8 cellular contexts compared by ENCODE assay signal in genomic region chr11:68838572-68838964, GRCh38. TPM values are rescaled to one million over a fixed set of nuclear protein-coding genes. Genes with fewer than 3 reads are reported as not detected.
A peak's percentile ranks its signal among the peaks of the same experiment; 100 is the strongest.
DNase-seq lines count a peak whose midpoint lies in the region; ATAC-seq and TF ChIP-seq lines count a peak whose summit lies in the region.

No MANE protein-coding gene starts in this region.

- H3K4me1 ChIP-seq in BLaER1 treated with 17β-estradiol and CSF1 and Interleukin-3, amounts not matched to agents 10 nM and 100 nM = peaks cover 60 to 80% (median 72%) of the 10 kb centered on the region in 10 experiments
- peaks cover 34% of the 10 kb centered on the region for H3K4me1 ChIP-seq in PC-3 (ENCODE audit: insufficient read depth, low read length)
- H3K4me1 ChIP-seq in mammary epithelial cell (ENCODE audit: insufficient read depth, low read length) = peaks cover 32% of the 10 kb centered on the region
- H3K4me1 ChIP-seq in muscle layer of duodenum (ENCODE audit: control insufficient read depth in 1 of 2, insufficient read depth in 2 of 2, low read length in 2 of 2) = peaks cover 31 to 57% of the 10 kb centered on the region in 2 donors

- dilution Hi-C loops in mammary epithelial cell (cut with HindIII; ENCODE audit: low sequenced_read_pairs) = no loop called here

- intact Hi-C loops in PC-3 (cut with micrococcal nuclease) = no loop called here
- intact Hi-C loops in mammary epithelial cell (cut with micrococcal nuclease) = loop anchor here (2.0 kb wide), 1 partner anchor 20 kb away; no protein-coding TSS in a partner anchor

- BruUV-seq in PC-3 (replicated peaks; lab: Mats Ljungman, UMichigan) (no TSS peak), mammary epithelial cell (replicated peaks; lab: Mats Ljungman, UMichigan) (no TSS peak)

- no peak for DNase-seq in PC-3
- no peak for DNase-seq in mammary epithelial cell
- DNase-seq in DMS 273 treated with DMSO at 0.1 percent for 48 hours (lab: John Stamatoyannopoulos, UW) = no peak
- no peak for DNase-seq in GM10248 (ENCODE audit: extremely low spot score)

- H2AFZ ChIP-seq in PC-3 (ENCODE audit: low read length) = peak overlapping the region; percentile 77
- peak overlapping the region; percentile 94 for H2AFZ ChIP-seq in mammary epithelial cell (ENCODE audit: low read depth, low read length)

- in situ Hi-C loops in mammary epithelial cell (cut with MboI; ENCODE audit: low sequenced_read_pairs in 2 of 2) = loop anchor here (25.0 kb wide), 2 partner anchors 201 to 824 kb away; no protein-coding TSS in a partner anchor

- peak overlapping the region; percentile 79 to 90 (median 84) for H3K9ac ChIP-seq in BLaER1 treated with 17β-estradiol and CSF1 and Interleukin-3, amounts not matched to agents 10 nM and 100 nM
- H3K9ac ChIP-seq in PC-3 (ENCODE audit: low read length) (peak overlapping the region; percentile 55), mammary epithelial cell (ENCODE audit: insufficient read depth, low read length) (peak overlapping the region; percentile 53)

- H3K9me3 ChIP-seq in BLaER1 treated with 17β-estradiol and CSF1 and Interleukin-3, amounts not matched to agents 10 nM and 100 nM (replicated peaks in 1 of 11) = no peaks in the 10 kb centered on the region
- H3K9me3 ChIP-seq in PC-3 (ENCODE audit: low read length) (no peaks in the 10 kb centered on the region), mammary epithelial cell (replicated peaks; ENCODE audit: insufficient read depth, low read length) (no peaks in the 10 kb centered on the region), muscle layer of duodenum (ENCODE audit: control insufficient read depth in 1 of 2, low read length in 2 of 2) (no peaks in the 10 kb centered on the region)

- peaks cover 0 to 17% (median 0%) of the 10 kb centered on the region in 11 experiments; a peak in 7 of 22 replicates for H3K27me3 ChIP-seq in BLaER1 treated with 17β-estradiol and CSF1 and Interleukin-3, amounts not matched to agents 10 nM and 100 nM
- H3K27me3 ChIP-seq in PC-3 (ENCODE audit: low read length) (no peaks in the 10 kb centered on the region), mammary epithelial cell (ENCODE audit: insufficient read depth, low read length) (no peaks in the 10 kb centered on the region), muscle layer of duodenum (ENCODE audit: low read depth, low read length) (no peaks in the 10 kb centered on the region)

- peaks cover 68% of the 10 kb centered on the region for H3K79me2 ChIP-seq in PC-3 (ENCODE audit: low read length)
- H3K79me2 ChIP-seq in mammary epithelial cell (ENCODE audit: insufficient read depth, low read length) = peaks cover 11% of the 10 kb centered on the region

- H3K4me2 ChIP-seq in BLaER1 treated with 17β-estradiol and CSF1 and Interleukin-3, amounts not matched to agents 10 nM and 100 nM = peak overlapping the region; percentile 92 to 99 (median 98)
- H3K4me2 ChIP-seq in PC-3 (ENCODE audit: low read length) (peak overlapping the region; percentile 97), mammary epithelial cell (ENCODE audit: insufficient read depth, low read depth, low read length) (peak overlapping the region; percentile 86)

- H3K36me3 ChIP-seq in BLaER1 treated with 17β-estradiol and CSF1 and Interleukin-3, amounts not matched to agents 10 nM and 100 nM = no peaks in the 10 kb centered on the region; a peak in 1 of 22 replicates
- H3K36me3 ChIP-seq in PC-3 (ENCODE audit: low read depth, low read length) = no peaks in the 10 kb centered on the region; the same call in 1 of the 2 replicates
- H3K36me3 ChIP-seq in mammary epithelial cell (ENCODE audit: insufficient read depth, low read length) = no peaks in the 10 kb centered on the region
- peaks cover 0 to 5% of the 10 kb centered on the region in 2 donors for H3K36me3 ChIP-seq in muscle layer of duodenum (ENCODE audit: control insufficient read depth in 1 of 2, insufficient read depth in 2 of 2, low read length in 2 of 2)

- TF ChIP-seq CTCF in PC-3 (conservative IDR thresholded peaks at IDR 0.05; ENCODE audit: low read depth, low read length) (no peak), mammary epithelial cell (conservative IDR thresholded peaks at IDR 0.05 in 1 of 2, IDR thresholded peaks at IDR 0.05 in 1 of 2; ENCODE audit: extremely low read depth in 1 of 2, insufficient read depth in 1 of 2, low read depth in 1 of 2, low read length in 2 of 2) (no peak), GM10248 (IDR thresholded peaks at IDR 0.05; ENCODE audit: control extremely low read depth, extremely low read depth, low read depth, missing control alignments) (no peak)

- peak overlapping the region; percentile 77 to 97 (median 92) for H3K27ac ChIP-seq in BLaER1 treated with 17β-estradiol and CSF1 and Interleukin-3, amounts not matched to agents 10 nM and 100 nM
- peak overlapping the region; percentile 77 for H3K27ac ChIP-seq in PC-3 (ENCODE audit: low read length)
- peak overlapping the region; percentile 42 for H3K27ac ChIP-seq in mammary epithelial cell (ENCODE audit: insufficient read depth, low read depth, low read length)
- H3K27ac ChIP-seq in muscle layer of duodenum (ENCODE audit: low read length) = peak overlapping the region; percentile 86

- ATAC-seq in PC-3 = no peak
- ATAC-seq in GM19467 (IDR thresholded peaks at IDR 0.05; ENCODE audit: unreplicated experiment) = no peak
- no peak for ATAC-seq in HG03460 (IDR thresholded peaks at IDR 0.05; ENCODE audit: unreplicated experiment)

- POLR2A ChIA-PET in PC-3 (lab: Charles Lee; ENCODE audit: unreplicated experiment) (no interaction called here), GM10248 (lab: Yijun Ruan, JAX) (no interaction called here)

- peaks cover 0 to 13% (median 0%) of the 10 kb centered on the region in 11 experiments; a peak in 6 of 22 replicates for H4K20me1 ChIP-seq in BLaER1 treated with 17β-estradiol and CSF1 and Interleukin-3, amounts not matched to agents 10 nM and 100 nM
- no peaks in the 10 kb centered on the region for H4K20me1 ChIP-seq in PC-3 (ENCODE audit: low read length)
- H4K20me1 ChIP-seq in mammary epithelial cell (ENCODE audit: insufficient read depth, low read length) = no peaks in the 10 kb centered on the region

- peak overlapping the region; percentile 62 to 84 (median 72) for H3K4me3 ChIP-seq in BLaER1 treated with 17β-estradiol and CSF1 and Interleukin-3, amounts not matched to agents 10 nM and 100 nM
- H3K4me3 ChIP-seq in PC-3 (ENCODE audit: low read length) (peak overlapping the region; percentile 78), mammary epithelial cell (replicated peaks in 1 of 3; ENCODE audit: insufficient read depth in 1 of 3, low read depth in 2 of 3, low read length in 3 of 3) (peak overlapping the region; percentile 40 to 50 (median 49)), muscle layer of duodenum (ENCODE audit: low read depth in 1 of 2, low read length in 2 of 2) (peak overlapping the region; percentile 38 to 92)

- CTCF ChIA-PET in PC-3 (lab: Charles Lee) = no interaction called here
- CTCF ChIA-PET in mammary epithelial cell (lab: Charles Lee; ENCODE audit: low non-redundant PET) = no interaction called here
- CTCF ChIA-PET in GM10248 (lab: Yijun Ruan, JAX) = no interaction called here

- WGBS in mammary epithelial cell (ENCODE audit: low coverage, missing lambda C conversion rate) = 11% methylated on average over 8 of the region's 8 CpGs

- peaks cover 12% of the 10 kb centered on the region for H3F3A ChIP-seq in PC-3 (ENCODE audit: low read length, unreplicated experiment)

- H3K9me2 ChIP-seq in PC-3 (replicated peaks; ENCODE audit: low read length) = no peaks in the 10 kb centered on the region

RNA-seq across cellular contexts. Expression of gene CPT1A, which starts 3.1 kb away (rescaled TPM):
- 38.1 and 53.2 TPM in 2 replicates for total RNA-seq in PC-3 (2014; rRNA removed)
- 10 to 100 TPM; 51.8 to 54.8 TPM for total RNA-seq in mammary epithelial cell
- 13.7 TPM for polyA plus RNA-seq in mammary epithelial cell
- 41.0 TPM for polyA minus RNA-seq in mammary epithelial cell

Comparison
In these comparisons a context has a peak if more than half of its experiments do, and no peak if none do; other contexts are left out.
1. H3K27ac ChIP-seq: peak in every context shown above with its lines; median percentile 92 in BLaER1 treated with 17β-estradiol and CSF1 and Interleukin-3, amounts not matched to agents 10 nM and 100 nM; 86 in muscle layer of duodenum; 77 in PC-3; 42 in mammary epithelial cell.